Comparison of ENCODE assay signal across 11 cellular contexts in genomic region chr22:28710112-28710888, GRCh38. TPM values are rescaled to one million over a fixed set of nuclear protein-coding genes. Genes with fewer than 3 reads are reported as not detected.
DNase-seq lines count a peak whose midpoint lies in the region; ATAC-seq and TF ChIP-seq lines count a peak whose summit lies in the region.
"Had no signal": no experiment of that assay in that cellular context is flagged by ENCODE, and none has a peak within 500 bp of the region (broad histone marks: within the 10 kb centered on the region; RNA-seq: fewer than 3 reads in every experiment).

No MANE protein-coding gene starts in this region.

- H3K36me3 ChIP-seq in lower lobe of right lung (no peaks in the 10 kb centered on the region), Caco-2 (ENCODE audit: control insufficient read depth, insufficient read depth, low read length) (peaks cover 1% of the 10 kb centered on the region)

- no peaks in the 10 kb centered on the region for H3K9me3 ChIP-seq in lower lobe of right lung
- no peaks in the 10 kb centered on the region for H3K9me3 ChIP-seq in Caco-2
- H3K9me3 ChIP-seq: BLaER1 had no signal

- no peak overlapping the region for H3K4me3 ChIP-seq in lower lobe of right lung
- H3K4me3 ChIP-seq in Caco-2 (ENCODE audit: low read depth, low read length), result no peak overlapping the region
- H3K4me3 ChIP-seq: BLaER1 had no signal

- intact Hi-C loops in Right ventricle myocardium inferior (cut with DNase I) (no loop called here), cardiac septum (cut with DNase I) (no loop called here), lower lobe of right lung (cut with DNase I) (no loop called here), Caco-2 (cut with micrococcal nuclease; ENCODE audit: unreplicated experiment) (no loop called here)

- H3K36me3 Mint-ChIP-seq in chondrocyte (ENCODE audit: low read depth) (no peaks in the 10 kb centered on the region), Caco-2 (ENCODE audit: insufficient read depth, unreplicated experiment) (peaks cover 35% of the 10 kb centered on the region)
- H3K36me3 Mint-ChIP-seq in effector memory CD8-positive, alpha-beta T cell (ENCODE audit: insufficient read depth), result peaks cover 8% of the 10 kb centered on the region

- CTCF ChIA-PET in Caco-2 (lab: Charles Lee), result interaction anchor here (0.6 kb wide), 1 partner anchor 491 kb away, joined by 3 read pairs; no protein-coding TSS in a partner anchor

- H3K9me3 Mint-ChIP-seq in chondrocyte (ENCODE audit: low read depth) (no peaks in the 10 kb centered on the region), Caco-2 (ENCODE audit: unreplicated experiment) (no peaks in the 10 kb centered on the region)
- H3K9me3 Mint-ChIP-seq in effector memory CD8-positive, alpha-beta T cell, result no peaks in the 10 kb centered on the region
- H3K9me3 Mint-ChIP-seq: activated CD4-positive, alpha-beta T cell treated with anti-CD3 and anti-CD28 coated beads, Interleukin-2, amount 10 ng/mL, durations not matched to agents 7 days and 5 days had no signal

- H3K27ac ChIP-seq in lower lobe of right lung, result peak overlapping the region; percentile 20
- H3K27ac ChIP-seq: BLaER1 had no signal

- TF ChIP-seq CTCF in chondrocyte (IDR thresholded peaks at IDR 0.05) (no peak), lower lobe of right lung (IDR thresholded peaks at IDR 0.05) (no peak), Caco-2 (IDR thresholded peaks at IDR 0.05; ENCODE audit: insufficient read depth in 1 of 2, low read depth in 1 of 2, low read length in 1 of 2, severe bottlenecking in 1 of 2, unreplicated experiment in 1 of 2) (no peak)

- DNase-seq in Right ventricle myocardium inferior (ENCODE audit: missing footprints), result no peak
- DNase-seq in cardiac septum (ENCODE audit: low spot score), result no peak
- no peak for DNase-seq in chondrocyte (ENCODE audit: low spot score)
- no peak for DNase-seq in lower lobe of right lung
- no peak for DNase-seq in Caco-2
- DNase-seq in NCI-H526 (lab: John Stamatoyannopoulos, UW), result no peak
- no peak for DNase-seq in effector memory CD8-positive, alpha-beta T cell
- DNase-seq: activated CD4-positive, alpha-beta T cell treated with anti-CD3 and anti-CD28 coated beads, Interleukin-2, amount 10 ng/mL, durations not matched to agents 7 days and 5 days had no signal

- peaks cover 17% of the 10 kb centered on the region for H3K4me1 ChIP-seq in lower lobe of right lung
- H3K4me1 ChIP-seq in Caco-2, result peaks cover 7% of the 10 kb centered on the region; the same call in 1 of the 2 replicates

- H3K27ac Mint-ChIP-seq in chondrocyte (ENCODE audit: unreplicated experiment) (peak overlapping the region; percentile 73), Caco-2 (ENCODE audit: unreplicated experiment) (no peak overlapping the region)
- no peak overlapping the region for H3K27ac Mint-ChIP-seq in effector memory CD8-positive, alpha-beta T cell
- H3K27ac Mint-ChIP-seq: activated CD4-positive, alpha-beta T cell treated with anti-CD3 and anti-CD28 coated beads, Interleukin-2, amount 10 ng/mL, durations not matched to agents 7 days and 5 days had no signal

- BruUV-seq in Caco-2 (replicated peaks; lab: Mats Ljungman, UMichigan), result no TSS peak

- no peaks in the 10 kb centered on the region for H3K27me3 ChIP-seq in lower lobe of right lung (ENCODE audit: low read depth)
- no peaks in the 10 kb centered on the region for H3K27me3 ChIP-seq in Caco-2 (replicated peaks; ENCODE audit: control insufficient read depth, insufficient read depth, low read length)
- H3K27me3 ChIP-seq: BLaER1 had no signal

- H3K4me3 Mint-ChIP-seq in chondrocyte (ENCODE audit: unreplicated experiment) (peak overlapping the region; percentile 17), Caco-2 (ENCODE audit: unreplicated experiment) (no peak overlapping the region)
- no peak overlapping the region for H3K4me3 Mint-ChIP-seq in effector memory CD8-positive, alpha-beta T cell
- H3K4me3 Mint-ChIP-seq: activated CD4-positive, alpha-beta T cell treated with anti-CD3 and anti-CD28 coated beads, Interleukin-2, amount 10 ng/mL, durations not matched to agents 7 days and 5 days had no signal

- H3K27me3 Mint-ChIP-seq in chondrocyte (ENCODE audit: low read depth) (no peaks in the 10 kb centered on the region), Caco-2 (ENCODE audit: insufficient read depth, unreplicated experiment) (no peaks in the 10 kb centered on the region)
- no peaks in the 10 kb centered on the region for H3K27me3 Mint-ChIP-seq in effector memory CD8-positive, alpha-beta T cell
- H3K27me3 Mint-ChIP-seq: activated CD4-positive, alpha-beta T cell treated with anti-CD3 and anti-CD28 coated beads, Interleukin-2, amount 10 ng/mL, durations not matched to agents 7 days and 5 days had no signal

- POLR2A ChIA-PET in Caco-2 (lab: Charles Lee), result no interaction called here

- peaks cover 47% of the 10 kb centered on the region for H3K4me1 Mint-ChIP-seq in chondrocyte (ENCODE audit: low read depth)
- H3K4me1 Mint-ChIP-seq in Caco-2 (ENCODE audit: low read depth, unreplicated experiment), result peaks cover 10% of the 10 kb centered on the region
- H3K4me1 Mint-ChIP-seq in effector memory CD8-positive, alpha-beta T cell (ENCODE audit: low read depth in 2 of 2), result peaks cover 7 to 15% of the 10 kb centered on the region in 2 donors

- ATAC-seq in Right ventricle myocardium inferior, result peak; percentile 37
- ATAC-seq in lower lobe of right lung, result peak in 1 of 2 donors; percentile 22
- no peak for ATAC-seq in HG03095 (IDR thresholded peaks at IDR 0.05; ENCODE audit: unreplicated experiment)
- ATAC-seq in effector memory CD8-positive, alpha-beta T cell (replicated peaks), result no peak
- ATAC-seq: left lobe of liver had no signal

RNA-seq across cellular contexts. Expression of gene TTC28, which starts 30.7 kb away (rescaled TPM):
- total RNA-seq in Right ventricle myocardium inferior (10.4 TPM), cardiac septum (19.1 TPM), chondrocyte (36.7 to 52.2 TPM (median 38.3 TPM) in 3 replicates), lower lobe of right lung (39.6 TPM), Caco-2 (2022) (12.0 and 12.9 TPM in 2 replicates)

RNA-seq across cellular contexts. Expression of gene CHEK2, which starts 31.3 kb away (rescaled TPM):
- total RNA-seq in Right ventricle myocardium inferior (1.9 TPM), cardiac septum (2.2 TPM), chondrocyte (5.5 to 12.2 TPM (median 8.3 TPM) in 3 replicates), lower lobe of right lung (10.0 TPM), Caco-2 (2022) (34.0 and 38.0 TPM in 2 replicates)

RNA-seq across cellular contexts. Expression of gene HSCB, which starts 31.5 kb away (rescaled TPM):
- total RNA-seq in Right ventricle myocardium inferior (9.6 TPM), cardiac septum (10.0 TPM), chondrocyte (9.8 to 11.6 TPM (median 11.0 TPM) in 3 replicates), lower lobe of right lung (13.4 TPM), Caco-2 (2022) (8.2 and 11.4 TPM in 2 replicates)
